8 cellular contexts compared by ENCODE assay signal in the genomic region with DNA sequence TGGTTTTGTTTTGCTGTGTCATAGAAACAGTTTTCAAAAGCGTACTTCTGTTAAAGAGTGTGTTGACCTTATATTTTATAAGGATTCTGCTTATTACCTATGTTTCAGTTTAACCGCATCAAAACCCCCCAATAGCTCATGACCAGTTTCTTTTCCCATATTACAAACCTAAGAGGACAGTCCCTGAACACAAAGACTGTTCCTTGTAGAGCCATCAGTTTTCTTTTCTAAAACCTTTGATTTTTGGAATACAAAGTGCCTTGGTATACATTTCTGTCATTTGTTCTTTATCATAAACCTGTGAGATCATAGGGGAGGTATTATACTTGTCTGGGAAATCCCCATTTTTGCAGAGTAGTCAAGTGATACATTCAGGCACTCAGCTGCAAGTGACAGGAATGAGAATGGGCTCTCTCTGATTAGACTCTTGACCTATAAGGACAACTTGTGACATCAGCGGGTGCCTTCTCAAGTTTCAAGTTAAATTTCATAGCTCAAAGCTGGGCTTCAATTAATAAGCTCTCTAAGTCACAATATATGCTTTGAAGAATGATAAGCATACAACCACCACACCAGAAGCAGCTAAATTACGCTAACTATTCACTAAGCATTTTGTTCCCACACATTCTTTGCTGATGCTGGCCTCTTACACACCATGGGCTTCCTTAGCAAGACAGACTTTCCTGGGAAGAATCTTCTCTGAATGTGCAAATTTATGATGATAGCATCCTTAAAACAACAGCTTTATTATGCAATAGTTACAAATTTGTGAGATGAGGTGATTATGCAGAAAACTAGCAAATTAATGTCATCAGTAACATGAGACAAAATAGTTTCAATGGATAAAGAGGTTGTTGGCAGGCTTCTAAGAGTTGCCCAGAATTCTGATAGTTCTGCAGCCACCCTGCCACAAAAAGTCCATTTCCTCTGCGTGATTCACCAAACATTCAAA. TPM values are rescaled to one million over a fixed set of nuclear protein-coding genes. Genes with fewer than 3 reads are reported as not detected.
DNase-seq lines count a peak whose midpoint lies in the region; ATAC-seq and TF ChIP-seq lines count a peak whose summit lies in the region.

No MANE protein-coding gene starts in this region.

- no peaks in the 10 kb centered on the region for H3K36me3 ChIP-seq in tibial artery
- H3K36me3 ChIP-seq in MG63: no peaks in the 10 kb centered on the region

- intact Hi-C loops in tibial artery (cut with DNase I; ENCODE audit: low total_unique reads): no loop called here

- no peak overlapping the region for H3K27ac ChIP-seq in tibial artery

- H3K4me3 ChIP-seq in GM12865 (ENCODE audit: low read depth, low read length) (peak overlapping the region; percentile 39), choroid plexus epithelial cell (ENCODE audit: low read depth, low read length) (no peak overlapping the region), tibial artery (no peak overlapping the region), MG63 (no peak overlapping the region)

- peak; percentile 83 for DNase-seq in GM12865 (ENCODE audit: low read depth)
- DNase-seq in choroid plexus epithelial cell (ENCODE audit: low read depth): peak; percentile 80
- no peak for DNase-seq in DMS153 treated with DMSO at 0.1 percent for 48 hours (lab: John Stamatoyannopoulos, UW; ENCODE audit: unreplicated experiment)
- no peak for DNase-seq in LoVo (ENCODE audit: low spot score)
- no peak for DNase-seq in tibial artery
- DNase-seq in MG63: no peak

- ATAC-seq in GM19328 (IDR thresholded peaks at IDR 0.05; ENCODE audit: unreplicated experiment): peak; percentile 40
- peak; percentile 51 for ATAC-seq in HG03066 (IDR thresholded peaks at IDR 0.05; ENCODE audit: low read depth, unreplicated experiment)

- H3K4me1 ChIP-seq in tibial artery: no peaks in the 10 kb centered on the region

- no peak for TF ChIP-seq CTCF in GM12865 (IDR thresholded peaks at IDR 0.05; ENCODE audit: insufficient read depth, low read depth, low read length, missing control alignments)
- TF ChIP-seq CTCF in choroid plexus epithelial cell (conservative IDR thresholded peaks at IDR 0.05; ENCODE audit: low read depth, low read length): no peak
- no peak for TF ChIP-seq CTCF in tibial artery (IDR thresholded peaks at IDR 0.05)

- H3K9me3 ChIP-seq in tibial artery: no peaks in the 10 kb centered on the region
- H3K9me3 ChIP-seq in MG63: no peaks in the 10 kb centered on the region

- no peaks in the 10 kb centered on the region for H3K27me3 ChIP-seq in tibial artery
- no peaks in the 10 kb centered on the region for H3K27me3 ChIP-seq in MG63

RNA-seq across cellular contexts. Expression of a gene that starts 9.0 kb away (rescaled TPM):
- 0.07 TPM in 1 of 2 replicates, not detected in the other for total RNA-seq in MG63 (2014; rRNA removed; shearing (Covaris generic); ENCODE audit: low replicate concordance)

Comparison
In these comparisons a context has a peak if more than half of its experiments do, and no peak if none do; other contexts are left out.
1. DNase-seq: peak in GM12865 (single experiment) and choroid plexus epithelial cell (single experiment); none in DMS153 treated with DMSO at 0.1 percent for 48 hours (single experiment), LoVo (single experiment), tibial artery (0 of 2) and MG63 (single experiment).